In genomic region chr5:65833780-65834179, GRCh38 we compare ENCODE assay signal across 28 cellular contexts.
"Had no signal": no experiment of that assay in that cellular context is flagged by ENCODE, and none has a peak within 500 bp of the region (broad histone marks: within the 10 kb centered on the region; RNA-seq: fewer than 3 reads in every experiment).

No MANE protein-coding gene starts in this region.

- H3K27ac ChIP-seq: KMS-11, Peyer's patch, SJSA1 had no signal

- H3K4me1 Mint-ChIP-seq: activated naive CD8-positive, alpha-beta T cell treated with anti-CD3 and anti-CD28 coated beads, Interleukin-2, amount 50 U/mL, for 24 hours had no signal

- H3K9ac ChIP-seq: KMS-11 had no signal

- H3K36me3 ChIP-seq: Peyer's patch, SJSA1 had no signal

- H3K4me1 ChIP-seq: Peyer's patch had no signal

- ATAC-seq: activated CD8-positive, alpha-beta T cell treated with anti-CD3 and anti-CD28 coated beads, Interleukin-2, amount 10 ng/mL, durations not matched to agents 7 days and 5 days; activated naive CD4-positive, alpha-beta T cell treated with anti-CD3 and anti-CD28 coated beads, Interleukin-2, amount 50 U/mL, for 72 hours; activated naive CD8-positive, alpha-beta T cell treated with anti-CD3 and anti-CD28 coated beads, Interleukin-2, amount 50 U/mL, for 24 hours had no signal

- H3K27ac Mint-ChIP-seq: activated CD8-positive, alpha-beta T cell treated with anti-CD3 and anti-CD28 coated beads, Interleukin-2, amount 10 ng/mL, durations not matched to agents 7 days and 5 days; activated naive CD4-positive, alpha-beta T cell treated with anti-CD3 and anti-CD28 coated beads, Interleukin-2, amount 50 U/mL, for 72 hours; activated naive CD8-positive, alpha-beta T cell treated with anti-CD3 and anti-CD28 coated beads, Interleukin-2, amount 50 U/mL, for 24 hours; activated T-cell treated with anti-CD3 and anti-CD28 coated beads, Interleukin-2, amount 50 U/mL, for 24 hours; activated T-helper 1 cell treated with anti-CD3 and anti-CD28 coated beads, Interleukin-12 subunit alpha, Interleukin-12 subunit beta, Interleukin-2, Interleukin-4 antibody, amounts not matched to agents 30 ng/mL and 10 ng/mL and 1 ng/mL, durations not matched to agents 14 hours and 24 hours and 36 hours; T-helper 1 cell treated with Interleukin-12 subunit alpha and Interleukin-12 subunit beta and Interleukin-4 antibody, amounts not matched to agents 30 μg/mL and 1 μg/mL, for 36 hours; WTC11 had no signal

- H3K4me3 Mint-ChIP-seq: activated CD8-positive, alpha-beta T cell treated with anti-CD3 and anti-CD28 coated beads, Interleukin-2, amount 10 ng/mL, durations not matched to agents 7 days and 5 days; activated naive CD8-positive, alpha-beta T cell treated with anti-CD3 and anti-CD28 coated beads, Interleukin-2, amount 50 U/mL, for 24 hours; activated T-cell treated with anti-CD3 and anti-CD28 coated beads, Interleukin-2, amount 50 U/mL, for 24 hours; activated T-helper 1 cell treated with anti-CD3 and anti-CD28 coated beads, Interleukin-12 subunit alpha, Interleukin-12 subunit beta, Interleukin-2, Interleukin-4 antibody, amounts not matched to agents 30 ng/mL and 10 ng/mL and 1 ng/mL, durations not matched to agents 14 hours and 24 hours and 36 hours; brain; T-helper 1 cell treated with Interleukin-12 subunit alpha and Interleukin-12 subunit beta and Interleukin-4 antibody, amounts not matched to agents 30 μg/mL and 1 μg/mL, for 36 hours; WTC11 had no signal

- H3K27me3 ChIP-seq: Peyer's patch, SJSA1 had no signal

- DNase-seq: activated CD4-positive, alpha-beta T cell treated with anti-CD3 and anti-CD28 coated beads for 48 hours; activated CD4-positive, alpha-beta T cell treated with anti-CD3 and anti-CD28 coated beads, Interleukin-2, amount 50 U/mL, for 4 hours; activated CD4-positive, CD25-positive, alpha-beta regulatory T cell treated with anti-CD3 and anti-CD28 coated beads, Interleukin-2, amount 50 U/mL, for 72 hours; activated CD8-positive, alpha-beta T cell treated with anti-CD3 and anti-CD28 coated beads, Interleukin-2, amount 10 ng/mL, durations not matched to agents 7 days and 5 days; activated effector memory CD4-positive, alpha-beta T cell treated with Interleukin-2 at 50 U/mL for 16 hours; activated naive CD4-positive, alpha-beta T cell treated with Interleukin-2 at 50 U/mL for 16 hours; activated naive CD8-positive, alpha-beta T cell treated with anti-CD3 and anti-CD28 coated beads, Interleukin-2, amount 50 U/mL, for 24 hours; activated T-cell treated with anti-CD3 and anti-CD28 coated beads, Interleukin-2, amount 50 U/mL, for 24 hours; amniotic stem cell; NCI-H1092 treated with DMSO at 0.1 percent for 48 hours; NCI-H1417 treated with DMSO at 0.1 percent for 48 hours; NCI-H1694; NCI-H345; NCI-H510A; NCI-H69; NK-92 treated with Interleukin-12 subunit alpha and Interleukin-12 subunit beta, amount 100 ng/mL, for 24 hours; OCI-M1; Peyer's patch; SHP77; T-helper 9 cell had no signal

- H3K9me3 Mint-ChIP-seq: activated naive CD4-positive, alpha-beta T cell treated with anti-CD3 and anti-CD28 coated beads, Interleukin-2, amount 50 U/mL, for 72 hours; activated naive CD8-positive, alpha-beta T cell treated with anti-CD3 and anti-CD28 coated beads, Interleukin-2, amount 50 U/mL, for 24 hours; activated T-cell treated with anti-CD3 and anti-CD28 coated beads, Interleukin-2, amount 50 U/mL, for 24 hours; activated T-helper 1 cell treated with anti-CD3 and anti-CD28 coated beads, Interleukin-12 subunit alpha, Interleukin-12 subunit beta, Interleukin-2, Interleukin-4 antibody, amounts not matched to agents 30 ng/mL and 10 ng/mL and 1 ng/mL, durations not matched to agents 14 hours and 24 hours and 36 hours; brain; T-helper 1 cell treated with Interleukin-12 subunit alpha and Interleukin-12 subunit beta and Interleukin-4 antibody, amounts not matched to agents 30 μg/mL and 1 μg/mL, for 36 hours; WTC11 had no signal

- FAIRE-seq: astrocyte had no signal

- H3K27me3 Mint-ChIP-seq: activated naive CD8-positive, alpha-beta T cell treated with anti-CD3 and anti-CD28 coated beads, Interleukin-2, amount 50 U/mL, for 24 hours; activated T-cell treated with anti-CD3 and anti-CD28 coated beads, Interleukin-2, amount 50 U/mL, for 24 hours; brain had no signal

- H3K36me3 Mint-ChIP-seq: activated naive CD4-positive, alpha-beta T cell treated with anti-CD3 and anti-CD28 coated beads, Interleukin-2, amount 50 U/mL, for 72 hours; brain; WTC11 had no signal

- H3K9me3 ChIP-seq: Peyer's patch, SJSA1 had no signal

- H3K4me3 ChIP-seq: Peyer's patch, SJSA1 had no signal

- H3K4me2 ChIP-seq: KMS-11 had no signal
